20 cellular contexts compared by ENCODE assay signal in the genomic region with DNA sequence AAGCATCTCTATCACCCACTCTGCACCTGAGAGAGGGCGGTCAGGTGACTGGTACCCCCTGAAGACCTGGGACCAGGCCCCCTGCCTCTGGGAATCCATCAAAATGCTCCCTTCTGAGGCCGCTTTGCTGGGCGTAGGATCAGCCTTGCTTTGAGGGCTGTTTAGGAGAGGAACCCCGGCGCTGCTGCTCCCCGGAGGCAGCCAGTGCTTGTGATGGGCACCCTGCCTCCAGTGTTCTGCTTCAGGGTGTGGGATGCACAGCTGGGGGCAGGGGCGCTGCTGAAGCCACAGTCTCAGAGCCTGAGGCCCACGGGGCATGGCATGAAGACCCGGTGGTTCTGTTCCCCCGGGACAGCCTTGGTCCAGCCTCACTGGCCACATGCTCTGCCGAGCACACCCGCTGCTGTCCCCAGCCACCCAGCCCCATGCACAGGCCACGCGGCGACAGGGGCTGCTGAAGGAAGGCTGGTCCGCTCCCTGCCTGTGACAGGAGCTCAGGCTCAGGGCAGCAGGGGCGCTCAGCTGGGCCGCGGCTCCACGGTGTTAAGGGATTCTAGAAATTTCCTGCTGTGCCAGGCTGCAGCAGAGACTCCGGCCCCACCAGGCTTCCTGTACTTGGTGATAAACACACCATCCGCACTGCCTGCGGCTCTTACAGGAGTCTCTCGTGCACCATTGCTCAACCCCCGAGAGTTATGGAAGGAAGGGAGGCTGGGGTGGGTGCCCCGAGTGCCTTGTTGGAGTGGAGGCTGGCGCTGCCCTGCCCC.
DNase-seq lines count a peak whose midpoint lies in the region; ATAC-seq and TF ChIP-seq lines count a peak whose summit lies in the region.
"Had no signal": no experiment of that assay in that cellular context is flagged by ENCODE, and none has a peak within 500 bp of the region (broad histone marks: within the 10 kb centered on the region; RNA-seq: fewer than 3 reads in every experiment).

No MANE protein-coding gene starts in this region.

- no peak for TF ChIP-seq POLR2A in Peyer's patch (IDR thresholded peaks at IDR 0.05)
- TF ChIP-seq POLR2A in prostate gland (IDR thresholded peaks at IDR 0.05) = no peak
- TF ChIP-seq POLR2A in uterus (IDR thresholded peaks at IDR 0.05) = no peak

- intact Hi-C loops in left cardiac atrium (cut with DNase I) (loop anchor here in 1 of 2 donors (10.0 kb wide), 1 partner anchor 341 kb away; no protein-coding TSS in a partner anchor), prostate gland (cut with DNase I) (no loop called here), uterus (cut with DNase I; ENCODE audit: low total_unique reads) (no loop called here)

- no peaks in the 10 kb centered on the region for H3K79me2 ChIP-seq in osteoblast (ENCODE audit: insufficient read depth, low read length)

- H3K9me3 ChIP-seq in BLaER1 (no peaks in the 10 kb centered on the region), Peyer's patch (no peaks in the 10 kb centered on the region), osteoblast (ENCODE audit: low read depth, low read length) (no peaks in the 10 kb centered on the region), prostate gland (no peaks in the 10 kb centered on the region), uterus (no peaks in the 10 kb centered on the region)
- H3K9me3 ChIP-seq: MG63, SJCRH30, thoracic aorta had no signal

- H3K27ac ChIP-seq in BLaER1 (peak overlapping the region; percentile 45), Peyer's patch (no peak overlapping the region), osteoblast (ENCODE audit: low read depth, low read length) (no peak overlapping the region), prostate gland (no peak overlapping the region), uterus (no peak overlapping the region)
- H3K27ac ChIP-seq: SJCRH30, thoracic aorta had no signal

- peaks cover 18% of the 10 kb centered on the region; the same call in 1 of the 2 replicates for H4K20me1 ChIP-seq in BLaER1
- H4K20me1 ChIP-seq in osteoblast (ENCODE audit: insufficient read depth, low read length) = peaks cover 5% of the 10 kb centered on the region

- ATAC-seq in left cardiac atrium = no peak
- ATAC-seq: stimulated activated memory B cell treated with anti-CD40 and anti-IgM and Interleukin-4, amounts not matched to agents 10 μg/mL and 1 μg/mL and 100 μg/mL, for 72 hours had no signal

- H3K9ac ChIP-seq in BLaER1 = peak overlapping the region; percentile 63; the same call in 1 of the 2 replicates

- H2AFZ ChIP-seq in osteoblast (ENCODE audit: low read length) = no peak overlapping the region

- peak in 2 of 3 donors; percentile 40 to 43 for DNase-seq in Peyer's patch
- DNase-seq in left cardiac atrium = peak; percentile 15
- peak; percentile 77 for DNase-seq in osteoblast (ENCODE audit: insufficient read length, low spot score, missing footprints)
- no peak for DNase-seq in prostate gland (ENCODE audit: low spot score)
- DNase-seq in uterus = no peak
- DNase-seq in DMS53 (lab: John Stamatoyannopoulos, UW) = no peak
- DNase-seq: activated CD4-positive, alpha-beta T cell treated with anti-CD3 and anti-CD28 coated beads, Interleukin-2, amount 50 U/mL, for 1 hour; cortex of kidney; DND-41; GOT3; MG63; NCI-H1436 treated with DMSO at 0.1 percent for 48 hours; NCI-H2171 treated with DMSO at 0.1 percent for 48 hours; NCI-H69; occipital lobe; OCI-M1; SJCRH30 had no signal

- H3K4me3 ChIP-seq in BLaER1 (no peak overlapping the region; the same call in 1 of the 2 replicates), Peyer's patch (no peak overlapping the region), osteoblast (ENCODE audit: insufficient read depth, low read length) (no peak overlapping the region), prostate gland (no peak overlapping the region), uterus (no peak overlapping the region)
- H3K4me3 ChIP-seq: MG63, SJCRH30, thoracic aorta had no signal

- peak overlapping the region; percentile 95 for H3K4me2 ChIP-seq in BLaER1
- H3K4me2 ChIP-seq in osteoblast (ENCODE audit: insufficient read depth, low read length) = no peak overlapping the region

- H3K36me3 ChIP-seq in BLaER1 (no peaks in the 10 kb centered on the region), Peyer's patch (no peaks in the 10 kb centered on the region), osteoblast (ENCODE audit: insufficient read depth, low read length) (no peaks in the 10 kb centered on the region), prostate gland (no peaks in the 10 kb centered on the region), uterus (no peaks in the 10 kb centered on the region)
- H3K36me3 ChIP-seq: MG63, SJCRH30, thoracic aorta had no signal

- peaks cover 64% of the 10 kb centered on the region for H3K4me1 ChIP-seq in BLaER1
- peaks cover 0 to 22% (median 13%) of the 10 kb centered on the region in 4 donors for H3K4me1 ChIP-seq in Peyer's patch
- H3K4me1 ChIP-seq in osteoblast (ENCODE audit: insufficient read depth, low read length) = peaks cover 13% of the 10 kb centered on the region
- no peaks in the 10 kb centered on the region for H3K4me1 ChIP-seq in prostate gland (replicated peaks)
- H3K4me1 ChIP-seq in uterus = peaks cover 0 to 11% of the 10 kb centered on the region in 2 donors

- TF ChIP-seq CTCF in Peyer's patch (IDR thresholded peaks at IDR 0.05) (no peak), osteoblast (IDR thresholded peaks at IDR 0.05; ENCODE audit: extremely low read depth, low read depth, low read length) (no peak), prostate gland (IDR thresholded peaks at IDR 0.05) (no peak), uterus (IDR thresholded peaks at IDR 0.05) (no peak)

- 93% methylated on average over 16 of the region's 27 CpGs for WGBS in prostate gland

- H3K27me3 ChIP-seq in BLaER1 (no peaks in the 10 kb centered on the region), Peyer's patch (no peaks in the 10 kb centered on the region), osteoblast (ENCODE audit: insufficient read depth, low read length) (peaks cover 3% of the 10 kb centered on the region), prostate gland (replicated peaks; ENCODE audit: insufficient read depth) (no peaks in the 10 kb centered on the region), uterus (no peaks in the 10 kb centered on the region)
- H3K27me3 ChIP-seq: MG63, SJCRH30 had no signal

Comparison
In these comparisons a context has a peak if more than half of its experiments do, and no peak if none do; other contexts are left out.
1. DNase-seq: peak in Peyer's patch (2 of 3), left cardiac atrium (single experiment) and osteoblast (single experiment); none in prostate gland (single experiment), uterus (0 of 2) and DMS53 (single experiment).